19 cellular contexts compared by ENCODE assay signal in genomic region chr17:67751101-67752074, GRCh38. TPM values are rescaled to one million over a fixed set of nuclear protein-coding genes. Genes with fewer than 3 reads are reported as not detected.
DNase-seq lines count a peak whose midpoint lies in the region; ATAC-seq and TF ChIP-seq lines count a peak whose summit lies in the region.
"Had no signal": no experiment of that assay in that cellular context is flagged by ENCODE, and none has a peak within 500 bp of the region (broad histone marks: within the 10 kb centered on the region; RNA-seq: fewer than 3 reads in every experiment).

No MANE protein-coding gene starts in this region.

- no peak for DNase-seq in activated T-cell treated with anti-CD3 and anti-CD28 coated beads, Interleukin-2, amount 50 U/mL, for 24 hours
- DNase-seq in activated T-cell treated with anti-CD3 and anti-CD28 coated beads, Interleukin-2, amount 50 U/mL, for 48 hours, result no peak
- DNase-seq in NCI-H2171 treated with DMSO at 0.1 percent for 48 hours (lab: John Stamatoyannopoulos, UW), result peak; percentile 86
- DNase-seq in osteocyte (ENCODE audit: extremely low spot score, unreplicated experiment), result peak; percentile 80
- DNase-seq in NCI-H2196 (lab: John Stamatoyannopoulos, UW; ENCODE audit: unreplicated experiment), result no peak
- no peak for DNase-seq in G401 (ENCODE audit: low spot score)
- DNase-seq in effector CD8-positive, alpha-beta T cell (lab: John Stamatoyannopoulos, UW), result no peak
- DNase-seq: activated CD8-positive, alpha-beta T cell treated with anti-CD3 and anti-CD28 coated beads for 36 hours; CD4-positive, alpha-beta T cell; dermis blood vessel endothelial cell; erythroblast; immature natural killer cell; KG1; naive thymus-derived CD4-positive, alpha-beta T cell; SIG-M5; stimulated activated CD4-positive, alpha-beta T cell treated with anti-CD3 and anti-CD28 coated beads, Interleukin-1b, Interleukin-23, amount 100 ng/mL, for 48 hours had no signal

- no peaks in the 10 kb centered on the region for H3K9me3 Mint-ChIP-seq in activated T-cell treated with anti-CD3 and anti-CD28 coated beads, Interleukin-2, amount 50 U/mL, for 24 hours
- H3K9me3 Mint-ChIP-seq in osteocyte (ENCODE audit: unreplicated experiment), result no peaks in the 10 kb centered on the region
- H3K9me3 Mint-ChIP-seq: activated CD8-positive, alpha-beta T cell treated with anti-CD3 and anti-CD28 coated beads for 36 hours; CD4-positive, alpha-beta T cell; immature natural killer cell; stimulated activated naive CD8-positive, alpha-beta T cell treated with anti-CD3 and anti-CD28 coated beads, Interleukin-15, Interleukin-2, amounts not matched to agents 100 ng/mL and 50 ng/mL, for 24 hours; T-helper 1 cell treated with Interleukin-12 subunit alpha and Interleukin-12 subunit beta and Interleukin-4 antibody, amounts not matched to agents 30 μg/mL and 1 μg/mL, for 36 hours had no signal

- peaks cover 8% of the 10 kb centered on the region for H3K4me1 Mint-ChIP-seq in activated T-cell treated with anti-CD3 and anti-CD28 coated beads, Interleukin-2, amount 50 U/mL, for 24 hours (ENCODE audit: low read depth)
- no peaks in the 10 kb centered on the region for H3K4me1 Mint-ChIP-seq in osteocyte (ENCODE audit: unreplicated experiment)
- H3K4me1 Mint-ChIP-seq: immature natural killer cell had no signal

- peak overlapping the region; percentile 57 for H3K27ac Mint-ChIP-seq in activated T-cell treated with anti-CD3 and anti-CD28 coated beads, Interleukin-2, amount 50 U/mL, for 24 hours
- H3K27ac Mint-ChIP-seq in osteocyte (ENCODE audit: unreplicated experiment), result no peak overlapping the region
- H3K27ac Mint-ChIP-seq: activated CD8-positive, alpha-beta T cell treated with anti-CD3 and anti-CD28 coated beads for 36 hours; CD4-positive, alpha-beta T cell; immature natural killer cell; stimulated activated naive CD8-positive, alpha-beta T cell treated with anti-CD3 and anti-CD28 coated beads, Interleukin-15, Interleukin-2, amounts not matched to agents 100 ng/mL and 50 ng/mL, for 24 hours; T-helper 1 cell treated with Interleukin-12 subunit alpha and Interleukin-12 subunit beta and Interleukin-4 antibody, amounts not matched to agents 30 μg/mL and 1 μg/mL, for 36 hours had no signal

- in situ Hi-C loops in G401 (cut with HindIII; ENCODE audit: low sequenced_read_pairs), result no loop called here

- H3K4me3 Mint-ChIP-seq in activated T-cell treated with anti-CD3 and anti-CD28 coated beads, Interleukin-2, amount 50 U/mL, for 24 hours, result no peak overlapping the region
- no peak overlapping the region for H3K4me3 Mint-ChIP-seq in osteocyte (ENCODE audit: unreplicated experiment)
- H3K4me3 Mint-ChIP-seq: activated CD8-positive, alpha-beta T cell treated with anti-CD3 and anti-CD28 coated beads for 36 hours; CD4-positive, alpha-beta T cell; immature natural killer cell; naive thymus-derived CD4-positive, alpha-beta T cell; stimulated activated naive CD8-positive, alpha-beta T cell treated with anti-CD3 and anti-CD28 coated beads, Interleukin-15, Interleukin-2, amounts not matched to agents 100 ng/mL and 50 ng/mL, for 24 hours; T-helper 1 cell treated with Interleukin-12 subunit alpha and Interleukin-12 subunit beta and Interleukin-4 antibody, amounts not matched to agents 30 μg/mL and 1 μg/mL, for 36 hours had no signal

- TF ChIP-seq CTCF in osteocyte (IDR thresholded peaks at IDR 0.05), result no peak

- peaks cover 75% of the 10 kb centered on the region for H3K36me3 Mint-ChIP-seq in activated T-cell treated with anti-CD3 and anti-CD28 coated beads, Interleukin-2, amount 50 U/mL, for 24 hours (ENCODE audit: low read depth)
- H3K36me3 Mint-ChIP-seq in osteocyte (ENCODE audit: unreplicated experiment), result peaks cover 10% of the 10 kb centered on the region

- peak; percentile 94 for ATAC-seq in esophagus mucosa
- ATAC-seq: activated CD8-positive, alpha-beta T cell treated with anti-CD3 and anti-CD28 coated beads for 36 hours; naive thymus-derived CD4-positive, alpha-beta T cell had no signal

- no peaks in the 10 kb centered on the region for H3K27me3 Mint-ChIP-seq in activated T-cell treated with anti-CD3 and anti-CD28 coated beads, Interleukin-2, amount 50 U/mL, for 24 hours
- H3K27me3 Mint-ChIP-seq in osteocyte (ENCODE audit: unreplicated experiment), result no peaks in the 10 kb centered on the region
- H3K27me3 Mint-ChIP-seq: activated CD8-positive, alpha-beta T cell treated with anti-CD3 and anti-CD28 coated beads for 36 hours; CD4-positive, alpha-beta T cell; naive thymus-derived CD4-positive, alpha-beta T cell; stimulated activated naive CD8-positive, alpha-beta T cell treated with anti-CD3 and anti-CD28 coated beads, Interleukin-15, Interleukin-2, amounts not matched to agents 100 ng/mL and 50 ng/mL, for 24 hours had no signal

RNA-seq across cellular contexts. Expression of gene NOL11, which starts 33.7 kb away (rescaled TPM):
- 31.1 TPM for total RNA-seq in esophagus mucosa
- 30.1 and 32.2 TPM in 2 replicates for total RNA-seq in osteocyte
- total RNA-seq in G401 (2014; rRNA removed; shearing (Covaris generic)), result 78.0 and 106 TPM in 2 replicates

Comparison
In these comparisons a context has a peak if more than half of its experiments do, and no peak if none do; other contexts are left out.
1. DNase-seq: peak in NCI-H2171 treated with DMSO at 0.1 percent for 48 hours (single experiment) and osteocyte (single experiment); none in activated T-cell treated with anti-CD3 and anti-CD28 coated beads, Interleukin-2, amount 50 U/mL, for 24 hours (single experiment), activated T-cell treated with anti-CD3 and anti-CD28 coated beads, Interleukin-2, amount 50 U/mL, for 48 hours (0 of 2), NCI-H2196 (single experiment), G401 (single experiment) and effector CD8-positive, alpha-beta T cell (single experiment).